Comparison of ENCODE assay signal across 30 cellular contexts in genomic region chr2:74533464-74533863, GRCh38. TPM values are rescaled to one million over a fixed set of nuclear protein-coding genes. Genes with fewer than 3 reads are reported as not detected.
"Had no signal": no experiment of that assay in that cellular context is flagged by ENCODE, and none has a peak within 500 bp of the region (broad histone marks: within the 10 kb centered on the region; RNA-seq: fewer than 3 reads in every experiment).

No MANE protein-coding gene starts in this region.

- H3K36me3 ChIP-seq: colonic mucosa had no signal

- H3K27me3 ChIP-seq: adrenal gland, ascending aorta, colonic mucosa, dorsolateral prefrontal cortex, gastrocnemius medialis, sigmoid colon had no signal

- H3K9me3 Mint-ChIP-seq: activated B cell treated with CpG ODN at 0.5 μM for 24 hours; activated T-cell treated with anti-CD3 and anti-CD28 coated beads, Interleukin-2, amount 50 U/mL, for 4 hours; activated T-helper 2 cell treated with anti-CD3 and anti-CD28 coated beads, Interferon-gamma antibody, Interleukin-2, Interleukin-4, amounts not matched to agents 10 μg/mL and 5 μg/mL and 100 μg/mL, durations not matched to agents 14 hours and 24 hours and 36 hours; central memory CD8-positive, alpha-beta T cell; effector memory CD8-positive, alpha-beta T cell; nephron progenitor cell; type B pancreatic cell had no signal

- H3K27ac Mint-ChIP-seq: activated B cell treated with CpG ODN at 0.5 μM for 24 hours; activated CD4-positive, alpha-beta T cell treated with anti-CD3 and anti-CD28 coated beads for 36 hours; activated naive CD8-positive, alpha-beta T cell; activated T-helper 2 cell treated with anti-CD3 and anti-CD28 coated beads, Interferon-gamma antibody, Interleukin-2, Interleukin-4, amounts not matched to agents 10 μg/mL and 5 μg/mL and 100 μg/mL, durations not matched to agents 14 hours and 24 hours and 36 hours; T-helper 17 cell; type B pancreatic cell had no signal

- DNase-seq: activated B cell treated with CpG ODN at 0.5 μM for 24 hours; activated CD4-positive, alpha-beta T cell treated with anti-CD3 and anti-CD28 coated beads for 36 hours; activated CD4-positive, alpha-beta T cell treated with anti-CD3 and anti-CD28 coated beads, Interleukin-2, amount 50 U/mL, for 48 hours; activated CD8-positive, alpha-beta memory T cell treated with anti-CD3 and anti-CD28 coated beads, Interleukin-2, amount 50 U/mL, for 48 hours; activated naive CD4-positive, alpha-beta T cell; activated T-cell treated with anti-CD3 and anti-CD28 coated beads, Interleukin-2, amount 50 U/mL, for 4 hours; adrenal gland; colonic mucosa; dorsolateral prefrontal cortex; effector memory CD8-positive, alpha-beta T cell; esophagus squamous epithelium; gastrocnemius medialis; hippocampal formation; left ventricle myocardium superior; mesendoderm; mucosa of descending colon; nephron progenitor cell; occipital lobe; sigmoid colon; stimulated activated CD4-positive, alpha-beta T cell treated with anti-CD3 and anti-CD28 coated beads, Interleukin-2, amount 100 ng/mL, for 48 hours; stimulated activated naive CD4-positive, alpha-beta T cell treated with Interleukin-2 at 50 U/mL for 16 hours; SW 1271; T-helper 17 cell had no signal

- H3K27me3 Mint-ChIP-seq: activated B cell treated with CpG ODN at 0.5 μM for 24 hours, type B pancreatic cell had no signal

- ATAC-seq: activated CD4-positive, alpha-beta T cell treated with anti-CD3 and anti-CD28 coated beads for 36 hours; activated T-cell treated with anti-CD3 and anti-CD28 coated beads, Interleukin-2, amount 50 U/mL, for 4 hours; effector memory CD8-positive, alpha-beta T cell; gastrocnemius medialis; left ventricle myocardium superior; mucosa of descending colon; T-helper 17 cell had no signal

- H3K27ac ChIP-seq: adrenal gland, ascending aorta, colonic mucosa, dorsolateral prefrontal cortex, esophagus squamous epithelium, gastrocnemius medialis, sigmoid colon, thoracic aorta had no signal

- H3K9me3 ChIP-seq: adrenal gland, ascending aorta, colonic mucosa, esophagus squamous epithelium, gastrocnemius medialis, mucosa of descending colon, sigmoid colon, thoracic aorta had no signal

- H3K4me1 ChIP-seq: colonic mucosa had no signal

- H3K4me3 ChIP-seq: adrenal gland, ascending aorta, colonic mucosa, dorsolateral prefrontal cortex, esophagus squamous epithelium, gastrocnemius medialis, mucosa of descending colon, sigmoid colon, smooth muscle cell, thoracic aorta had no signal

- H3K4me3 Mint-ChIP-seq: activated B cell treated with CpG ODN at 0.5 μM for 24 hours; activated CD4-positive, alpha-beta T cell treated with anti-CD3 and anti-CD28 coated beads for 36 hours; activated naive CD8-positive, alpha-beta T cell; activated T-cell treated with anti-CD3 and anti-CD28 coated beads, Interleukin-2, amount 50 U/mL, for 4 hours; central memory CD8-positive, alpha-beta T cell; effector memory CD8-positive, alpha-beta T cell; nephron progenitor cell; T-helper 17 cell; type B pancreatic cell had no signal

- H3K4me2 ChIP-seq: smooth muscle cell had no signal

RNA-seq across cellular contexts. Expression of gene DQX1, which starts 7.4 kb away (rescaled TPM):
- total RNA-seq: ascending aorta, left ventricle myocardium superior, occipital lobe, sigmoid colon had no signal
- polyA plus RNA-seq: smooth muscle cell had no signal

RNA-seq across cellular contexts. Expression of gene TLX2, which starts 19.2 kb away (rescaled TPM):
- total RNA-seq: activated B cell treated with CpG ODN at 0.5 μM for 24 hours; activated T-cell treated with anti-CD3 and anti-CD28 coated beads, Interleukin-2, amount 50 U/mL, for 4 hours; ascending aorta; esophagus squamous epithelium; gastrocnemius medialis; left ventricle myocardium superior; occipital lobe; smooth muscle cell; thoracic aorta had no signal
- polyA plus RNA-seq: smooth muscle cell had no signal
